ENCODE assay signal across 18 cellular contexts in the genomic region with DNA sequence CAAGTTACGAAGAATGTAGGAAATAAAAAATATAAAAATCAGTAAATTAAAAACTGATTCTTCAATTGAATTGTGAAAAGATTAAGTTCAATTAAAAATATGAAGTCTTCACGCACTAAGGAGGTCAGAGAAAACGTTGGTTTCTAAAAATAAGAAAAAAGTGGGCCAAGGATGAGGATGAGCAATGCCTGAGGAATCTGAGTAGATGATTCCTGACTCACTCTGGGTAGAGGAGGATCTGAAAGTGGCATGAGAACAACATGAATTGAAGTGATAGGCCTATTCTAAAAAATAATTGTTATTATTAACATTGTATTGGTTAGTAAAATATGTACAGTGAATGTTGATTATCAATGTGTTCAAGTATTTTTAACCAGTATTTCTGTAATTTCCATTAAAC.
DNase-seq lines count a peak whose midpoint lies in the region; ATAC-seq and TF ChIP-seq lines count a peak whose summit lies in the region.
"Had no signal": no experiment of that assay in that cellular context is flagged by ENCODE, and none has a peak within 500 bp of the region (broad histone marks: within the 10 kb centered on the region; RNA-seq: fewer than 3 reads in every experiment).

No MANE protein-coding gene starts in this region.

- H3K36me3 ChIP-seq in breast epithelium: no peaks in the 10 kb centered on the region
- H3K36me3 ChIP-seq: adrenal gland had no signal

- TF ChIP-seq CTCF in MCF 10A (IDR thresholded peaks at IDR 0.05; ENCODE audit: unreplicated experiment): no peak
- TF ChIP-seq CTCF in breast epithelium (IDR thresholded peaks at IDR 0.05): no peak
- TF ChIP-seq CTCF in astrocyte of the cerebellum (IDR thresholded peaks at IDR 0.05; ENCODE audit: low read depth, low read length, missing control alignments): no peak
- no peak for TF ChIP-seq CTCF in fibroblast of villous mesenchyme (IDR thresholded peaks at IDR 0.05; ENCODE audit: insufficient read depth, low read depth, low read length)

- POLR2A ChIA-PET in MCF 10A (lab: Yijun Ruan, JAX): no interaction called here

- H3K36me3 Mint-ChIP-seq in MCF 10A (ENCODE audit: insufficient read depth, unreplicated experiment): no peaks in the 10 kb centered on the region
- H3K36me3 Mint-ChIP-seq: stimulated activated naive B cell treated with anti-CD40 and anti-IgM and Interleukin-4, amounts not matched to agents 10 μg/mL and 1 μg/mL and 100 μg/mL, for 72 hours had no signal

- no peaks in the 10 kb centered on the region for H3K27me3 ChIP-seq in breast epithelium
- H3K27me3 ChIP-seq: adrenal gland had no signal

- no TSS peak for BruUV-seq in MCF 10A (replicated peaks; lab: Mats Ljungman, UMichigan)

- in situ Hi-C loops in astrocyte of the cerebellum (cut with HindIII; ENCODE audit: low sequenced_read_pairs): no loop called here

- intact Hi-C loops in MCF 10A (cut with micrococcal nuclease): no loop called here
- intact Hi-C loops in breast epithelium (cut with DNase I; ENCODE audit: low total_unique reads): no loop called here

- H3K27ac ChIP-seq in breast epithelium: no peak overlapping the region
- H3K27ac ChIP-seq: 22Rv1, adrenal gland had no signal

- CTCF ChIA-PET in MCF 10A (lab: Yijun Ruan, JAX): no interaction called here

- DNase-seq in MCF 10A (ENCODE audit: unreplicated experiment) (peak; percentile 51), breast epithelium (ENCODE audit: low spot score in 2 of 2) (no peak), astrocyte of the cerebellum (ENCODE audit: low read depth) (peak; percentile 23), fibroblast of villous mesenchyme (ENCODE audit: low read depth) (peak; percentile 17), hippocampal formation (lab: John Stamatoyannopoulos, UW) (no peak)
- DNase-seq: activated T-cell treated with anti-CD3 and anti-CD28 coated beads, Interleukin-2, amount 50 U/mL, for 48 hours; effector memory CD4-positive, alpha-beta T cell; GOT3; NCI-H2081 treated with DMSO at 0.1 percent for 48 hours; NCI-H82; right cardiac atrium; stimulated activated CD4-positive, alpha-beta T cell treated with anti-CD3 and anti-CD28 coated beads, Interleukin-4, amount 100 ng/mL, for 4 hours; stimulated activated naive B cell treated with anti-CD40 and anti-IgM and Interleukin-4, amounts not matched to agents 10 μg/mL and 1 μg/mL and 100 μg/mL, for 72 hours had no signal

- no peaks in the 10 kb centered on the region for H3K9me3 ChIP-seq in breast epithelium
- H3K9me3 ChIP-seq: adrenal gland had no signal

- H3K4me1 ChIP-seq in breast epithelium: no peaks in the 10 kb centered on the region
- H3K4me1 ChIP-seq: adrenal gland had no signal

- ATAC-seq in GM21360 (IDR thresholded peaks at IDR 0.05; ENCODE audit: unreplicated experiment): no peak
- ATAC-seq in HG03095 (IDR thresholded peaks at IDR 0.05; ENCODE audit: unreplicated experiment): no peak
- no peak for ATAC-seq in HG02610 (IDR thresholded peaks at IDR 0.05; ENCODE audit: unreplicated experiment)
- ATAC-seq: right cardiac atrium; stimulated activated naive B cell treated with anti-CD40 and anti-IgM and Interleukin-4, amounts not matched to agents 10 μg/mL and 1 μg/mL and 100 μg/mL, for 72 hours had no signal

- H3K4me3 ChIP-seq in breast epithelium (no peak overlapping the region), astrocyte of the cerebellum (ENCODE audit: low read depth, low read length) (no peak overlapping the region), fibroblast of villous mesenchyme (ENCODE audit: low read depth, low read length) (no peak overlapping the region)
- H3K4me3 ChIP-seq: adrenal gland had no signal

- H3K4me1 Mint-ChIP-seq in MCF 10A (ENCODE audit: insufficient read depth, unreplicated experiment): peaks cover 7% of the 10 kb centered on the region
- H3K4me1 Mint-ChIP-seq: stimulated activated naive B cell treated with anti-CD40 and anti-IgM and Interleukin-4, amounts not matched to agents 10 μg/mL and 1 μg/mL and 100 μg/mL, for 72 hours had no signal

- no peak overlapping the region for H3K4me3 Mint-ChIP-seq in MCF 10A (ENCODE audit: unreplicated experiment)
- H3K4me3 Mint-ChIP-seq: stimulated activated naive B cell treated with anti-CD40 and anti-IgM and Interleukin-4, amounts not matched to agents 10 μg/mL and 1 μg/mL and 100 μg/mL, for 72 hours had no signal

- no peaks in the 10 kb centered on the region for H3K27me3 Mint-ChIP-seq in MCF 10A (ENCODE audit: insufficient read depth, unreplicated experiment)
- H3K27me3 Mint-ChIP-seq: stimulated activated naive B cell treated with anti-CD40 and anti-IgM and Interleukin-4, amounts not matched to agents 10 μg/mL and 1 μg/mL and 100 μg/mL, for 72 hours had no signal

- H3K27ac Mint-ChIP-seq in MCF 10A (ENCODE audit: low read depth, unreplicated experiment): no peak overlapping the region
- H3K27ac Mint-ChIP-seq: stimulated activated naive B cell treated with anti-CD40 and anti-IgM and Interleukin-4, amounts not matched to agents 10 μg/mL and 1 μg/mL and 100 μg/mL, for 72 hours had no signal

- TF ChIP-seq POLR2A in breast epithelium (IDR thresholded peaks at IDR 0.05): no peak

- no peaks in the 10 kb centered on the region for H3K9me3 Mint-ChIP-seq in MCF 10A (ENCODE audit: unreplicated experiment)

Comparison
In these comparisons a context has a peak if more than half of its experiments do, and no peak if none do; other contexts are left out.
1. DNase-seq: peak in MCF 10A (single experiment), astrocyte of the cerebellum (single experiment) and fibroblast of villous mesenchyme (single experiment); none in breast epithelium (0 of 2) and hippocampal formation (0 of 2).